Comparison of ENCODE assay signal across 22 cellular contexts in genomic region chr2:237815637-237816036, GRCh38. TPM values are rescaled to one million over a fixed set of nuclear protein-coding genes. Genes with fewer than 3 reads are reported as not detected.
"Had no signal": no experiment of that assay in that cellular context is flagged by ENCODE, and none has a peak within 500 bp of the region (broad histone marks: within the 10 kb centered on the region; RNA-seq: fewer than 3 reads in every experiment).

No MANE protein-coding gene starts in this region.

- H3K27ac ChIP-seq: lower lobe of right lung, parathyroid adenoma, stomach, suprapubic skin, tibial nerve, WERI-Rb-1 had no signal

- ATAC-seq: lower lobe of right lung, mucosa of descending colon, right cardiac atrium, T-cell had no signal

- H3K4me1 ChIP-seq: lower lobe of right lung, stomach, tibial nerve had no signal

- H2AFZ ChIP-seq: parathyroid adenoma had no signal

- H3K4me3 Mint-ChIP-seq: brain, nephron progenitor cell, T-cell had no signal

- H3K27me3 Mint-ChIP-seq: T-cell had no signal

- H3K9me3 ChIP-seq: lower lobe of right lung, mucosa of descending colon, stomach, suprapubic skin, tibial nerve had no signal

- H3K27me3 ChIP-seq: stomach, suprapubic skin, tibial nerve had no signal

- DNase-seq: activated CD4-positive, alpha-beta T cell treated with anti-CD3 and anti-CD28 coated beads, Interleukin-2, amount 50 U/mL, for 48 hours; aorta; effector CD4-positive, alpha-beta T cell; kidney; lower lobe of right lung; mesendoderm; mucosa of descending colon; nephron progenitor cell; nucleus accumbens; right cardiac atrium; stimulated activated CD4-positive, alpha-beta T cell treated with anti-CD3 and anti-CD28 coated beads, Interleukin-4, amount 100 ng/mL, for 24 hours; stomach; T-cell; WERI-Rb-1 had no signal

- H3K79me2 ChIP-seq: parathyroid adenoma had no signal

- FAIRE-seq: endometrium, kidney, TTC549 had no signal

- H3K9me3 Mint-ChIP-seq: brain, nephron progenitor cell, T-cell had no signal

- H3K36me3 ChIP-seq: lower lobe of right lung, stomach, suprapubic skin, tibial nerve, WERI-Rb-1 had no signal

- H3K36me3 Mint-ChIP-seq: brain, T-cell had no signal

- H3K27ac Mint-ChIP-seq: brain, nephron progenitor cell, T-cell had no signal

- H3K4me1 Mint-ChIP-seq: brain, nephron progenitor cell had no signal

- H3K9ac ChIP-seq: parathyroid adenoma had no signal

- H3K4me3 ChIP-seq: lower lobe of right lung, mucosa of descending colon, stomach, suprapubic skin, tibial nerve had no signal

RNA-seq across cellular contexts. Expression of gene RAMP1, which starts 43.8 kb away (rescaled TPM):
- total RNA-seq: glomerular endothelial cell, pulmonary artery endothelial cell had no signal
